Comparison of ENCODE assay signal across 28 cellular contexts in genomic region chrX:121558886-121559285, GRCh38.
"Had no signal": no experiment of that assay in that cellular context is flagged by ENCODE, and none has a peak within 500 bp of the region (broad histone marks: within the 10 kb centered on the region; RNA-seq: fewer than 3 reads in every experiment).

No MANE protein-coding gene starts in this region.

- H3K27me3 ChIP-seq: brain microvascular endothelial cell, cardiac muscle cell had no signal

- H3K27ac Mint-ChIP-seq: activated B cell treated with CpG ODN at 0.5 μM for 24 hours; activated CD4-positive, alpha-beta T cell treated with anti-CD3 and anti-CD28 coated beads, Interleukin-2, amount 10 ng/mL, durations not matched to agents 24 days and 14 days; activated CD8-positive, alpha-beta memory T cell treated with anti-CD3 and anti-CD28 coated beads, Interleukin-2, amount 10 ng/mL, durations not matched to agents 7 days and 5 days; activated naive CD8-positive, alpha-beta T cell; activated T-cell treated with anti-CD3 and anti-CD28 coated beads, Interleukin-2, amount 50 U/mL, for 24 hours; activated T-helper 1 cell treated with anti-CD3 and anti-CD28 coated beads, Interleukin-12 subunit alpha, Interleukin-12 subunit beta, Interleukin-2, Interleukin-4 antibody, amounts not matched to agents 30 ng/mL and 10 ng/mL and 1 ng/mL, durations not matched to agents 14 hours and 24 hours and 36 hours; T-helper 1 cell treated with Interleukin-12 subunit alpha and Interleukin-12 subunit beta and Interleukin-4 antibody, amounts not matched to agents 30 μg/mL and 1 μg/mL, for 36 hours had no signal

- H3K36me3 ChIP-seq: brain microvascular endothelial cell, cardiac muscle cell had no signal

- H3K27me3 Mint-ChIP-seq: activated B cell treated with CpG ODN at 0.5 μM for 24 hours; activated CD4-positive, alpha-beta T cell treated with anti-CD3 and anti-CD28 coated beads, Interleukin-2, amount 10 ng/mL, durations not matched to agents 24 days and 14 days; activated CD8-positive, alpha-beta memory T cell treated with anti-CD3 and anti-CD28 coated beads, Interleukin-2, amount 10 ng/mL, durations not matched to agents 7 days and 5 days; activated naive CD8-positive, alpha-beta T cell had no signal

- H3K4me3 ChIP-seq: cardiac muscle cell, K562 had no signal

- H3K4me3 Mint-ChIP-seq: activated B cell treated with CpG ODN at 0.5 μM for 24 hours; activated CD4-positive, alpha-beta T cell treated with anti-CD3 and anti-CD28 coated beads, Interleukin-2, amount 10 ng/mL, durations not matched to agents 24 days and 14 days; activated CD8-positive, alpha-beta memory T cell treated with anti-CD3 and anti-CD28 coated beads, Interleukin-2, amount 10 ng/mL, durations not matched to agents 7 days and 5 days; activated naive CD8-positive, alpha-beta T cell; activated T-cell treated with anti-CD3 and anti-CD28 coated beads, Interleukin-2, amount 50 U/mL, for 24 hours; activated T-helper 1 cell treated with anti-CD3 and anti-CD28 coated beads, Interleukin-12 subunit alpha, Interleukin-12 subunit beta, Interleukin-2, Interleukin-4 antibody, amounts not matched to agents 30 ng/mL and 10 ng/mL and 1 ng/mL, durations not matched to agents 14 hours and 24 hours and 36 hours; T-helper 1 cell treated with Interleukin-12 subunit alpha and Interleukin-12 subunit beta and Interleukin-4 antibody, amounts not matched to agents 30 μg/mL and 1 μg/mL, for 36 hours had no signal

- DNase-seq: activated B cell treated with CpG ODN at 0.5 μM for 24 hours; activated CD4-positive, alpha-beta T cell treated with anti-CD3 and anti-CD28 coated beads for 1 hour; activated CD4-positive, alpha-beta T cell treated with anti-CD3 and anti-CD28 coated beads, Interleukin-2, amount 10 ng/mL, durations not matched to agents 24 days and 14 days; activated CD4-positive, alpha-beta T cell treated with anti-CD3 and anti-CD28 coated beads, Interleukin-2, amount 50 U/mL, for 48 hours; activated CD8-positive, alpha-beta memory T cell treated with anti-CD3 and anti-CD28 coated beads, Interleukin-2, amount 10 ng/mL, durations not matched to agents 7 days and 5 days; activated effector memory CD4-positive, alpha-beta T cell treated with Interleukin-2 at 50 U/mL for 16 hours; activated naive CD4-positive, alpha-beta T cell; activated T-cell treated with anti-CD3 and anti-CD28 coated beads, Interleukin-2, amount 50 U/mL, for 24 hours; amygdala; brain microvascular endothelial cell; Karpas-422; NCI-H1092 treated with DMSO at 0.1 percent for 48 hours; NCI-H1417 treated with DMSO at 0.1 percent for 48 hours; NCI-H1694; NCI-H2029; NCI-H345; NCI-H510A; NCI-H69; NK-92 treated with Interleukin-12 subunit alpha and Interleukin-12 subunit beta, amount 100 ng/mL, for 24 hours; PC-3; SHP77 treated with DMSO at 0.1 percent for 48 hours had no signal

- H3K36me3 Mint-ChIP-seq: activated CD8-positive, alpha-beta memory T cell treated with anti-CD3 and anti-CD28 coated beads, Interleukin-2, amount 10 ng/mL, durations not matched to agents 7 days and 5 days; activated naive CD8-positive, alpha-beta T cell had no signal

- ATAC-seq: activated CD8-positive, alpha-beta memory T cell treated with anti-CD3 and anti-CD28 coated beads, Interleukin-2, amount 10 ng/mL, durations not matched to agents 7 days and 5 days; K562; PC-3 had no signal

- H3K4me1 Mint-ChIP-seq: activated CD4-positive, alpha-beta T cell treated with anti-CD3 and anti-CD28 coated beads, Interleukin-2, amount 10 ng/mL, durations not matched to agents 24 days and 14 days; activated CD8-positive, alpha-beta memory T cell treated with anti-CD3 and anti-CD28 coated beads, Interleukin-2, amount 10 ng/mL, durations not matched to agents 7 days and 5 days had no signal

- H3K27ac ChIP-seq: brain microvascular endothelial cell, cardiac muscle cell had no signal

- FAIRE-seq: K562, RCC 7860, TTC549 had no signal

- H3K9me3 Mint-ChIP-seq: activated B cell treated with CpG ODN at 0.5 μM for 24 hours; activated CD4-positive, alpha-beta T cell treated with anti-CD3 and anti-CD28 coated beads, Interleukin-2, amount 10 ng/mL, durations not matched to agents 24 days and 14 days; activated T-cell treated with anti-CD3 and anti-CD28 coated beads, Interleukin-2, amount 50 U/mL, for 24 hours; activated T-helper 1 cell treated with anti-CD3 and anti-CD28 coated beads, Interleukin-12 subunit alpha, Interleukin-12 subunit beta, Interleukin-2, Interleukin-4 antibody, amounts not matched to agents 30 ng/mL and 10 ng/mL and 1 ng/mL, durations not matched to agents 14 hours and 24 hours and 36 hours; T-helper 1 cell treated with Interleukin-12 subunit alpha and Interleukin-12 subunit beta and Interleukin-4 antibody, amounts not matched to agents 30 μg/mL and 1 μg/mL, for 36 hours had no signal
